ENCODE assay signal across 1 cellular context in genomic region chr17:11608396-11608795, GRCh38.
TF ChIP-seq lines count a peak whose summit lies in the region.

No MANE protein-coding gene starts in this region.

TF ChIP-seq in HepG2, 621 proteins besides CTCF, POLR2A, EP300 and RAD21 (continued from another document):
- TF ChIP-seq IRF1 (CRISPR knock-in tag; IDR thresholded peaks at IDR 0.05; ENCODE audit: low read depth) = no peak
- TF ChIP-seq DPF2 (CRISPR knock-in tag; IDR thresholded peaks at IDR 0.05; ENCODE audit: borderline replicate concordance, low read depth) = 0 out of 2 replicates have a peak, but pooled peaks have one; percentile 25
- TF ChIP-seq ZNF790 (CRISPR knock-in tag; IDR thresholded peaks at IDR 0.05; ENCODE audit: borderline replicate concordance) = no peak
- peak; percentile 21; the same call in 1 of the 2 replicates for TF ChIP-seq HNF4A (CRISPR knock-in tag; IDR thresholded peaks at IDR 0.05)
- no peak for TF ChIP-seq CREB1 (IDR thresholded peaks at IDR 0.05)
- 0 out of 2 replicates have a peak, but pooled peaks have one; percentile 11 for TF ChIP-seq CREB1 (CRISPR knock-in tag; IDR thresholded peaks at IDR 0.05)
- 0 out of 2 replicates have a peak, but pooled peaks have one; percentile 15 for TF ChIP-seq CREM (IDR thresholded peaks at IDR 0.05)
- no peak for TF ChIP-seq CREM (CRISPR knock-in tag; IDR thresholded peaks at IDR 0.05)
- peak; percentile 43 for TF ChIP-seq SALL1 (CRISPR knock-in tag; IDR thresholded peaks at IDR 0.05)
- TF ChIP-seq SIX4 (CRISPR knock-in tag; IDR thresholded peaks at IDR 0.05) = peak; percentile 94
- TF ChIP-seq ZNF281 (CRISPR knock-in tag; IDR thresholded peaks at IDR 0.05; ENCODE audit: borderline replicate concordance) = 0 out of 2 replicates have a peak, but pooled peaks have one; percentile 33
- TF ChIP-seq ZNF329 (CRISPR knock-in tag; IDR thresholded peaks at IDR 0.05; ENCODE audit: low read depth) = no peak
- peak; percentile 96 for TF ChIP-seq ZSCAN22 (CRISPR knock-in tag; IDR thresholded peaks at IDR 0.05)
- no peak for TF ChIP-seq SKI (IDR thresholded peaks at IDR 0.05; ENCODE audit: partially characterized antibody)
- TF ChIP-seq NR2F6 (IDR thresholded peaks at IDR 0.05) = no peak
- no peak for TF ChIP-seq NR2F6 (CRISPR knock-in tag; IDR thresholded peaks at IDR 0.05)
- peak; percentile 51; the same call in 1 of the 2 replicates for TF ChIP-seq ZNF609 (CRISPR knock-in tag; IDR thresholded peaks at IDR 0.05; ENCODE audit: borderline replicate concordance)
- peak; percentile 35; the same call in 1 of the 2 replicates for TF ChIP-seq GFI1 (CRISPR knock-in tag; IDR thresholded peaks at IDR 0.05; ENCODE audit: borderline replicate concordance)
- TF ChIP-seq BCL6 (CRISPR knock-in tag; IDR thresholded peaks at IDR 0.05) = 0 out of 2 replicates have a peak, but pooled peaks have one; percentile 13
- no peak for TF ChIP-seq ELF3 (CRISPR knock-in tag; IDR thresholded peaks at IDR 0.05)
- TF ChIP-seq SIX1 (CRISPR knock-in tag; IDR thresholded peaks at IDR 0.05; ENCODE audit: borderline replicate concordance) = peak; percentile 76
- TF ChIP-seq ZNF678 (CRISPR knock-in tag; IDR thresholded peaks at IDR 0.05) = no peak
- TF ChIP-seq XRCC5 (optimal IDR thresholded peaks at IDR 0.05; ENCODE audit: low read length) = peak; percentile 61
- 0 out of 2 replicates have a peak, but pooled peaks have one; percentile 22 for TF ChIP-seq NCOA2 (CRISPR knock-in tag; IDR thresholded peaks at IDR 0.05)
- TF ChIP-seq HOXD1 (CRISPR knock-in tag; IDR thresholded peaks at IDR 0.05) = no peak
- TF ChIP-seq ZNF788 (CRISPR knock-in tag; IDR thresholded peaks at IDR 0.05; ENCODE audit: borderline replicate concordance) = no peak
- no peak for TF ChIP-seq ATF4 (CRISPR knock-in tag; IDR thresholded peaks at IDR 0.05)
- no peak for TF ChIP-seq ZNF282 (IDR thresholded peaks at IDR 0.05; ENCODE audit: partially characterized antibody)
TF ChIP-seq in HepG2: peak in this region for 45.
